Comparison of ENCODE assay signal across 18 cellular contexts in genomic region chr5:65892801-65893200, GRCh38. TPM values are rescaled to one million over a fixed set of nuclear protein-coding genes. Genes with fewer than 3 reads are reported as not detected.
DNase-seq lines count a peak whose midpoint lies in the region; ATAC-seq, FAIRE-seq and TF ChIP-seq lines count a peak whose summit lies in the region.
"Had no signal": no experiment of that assay in that cellular context is flagged by ENCODE, and none has a peak within 500 bp of the region (broad histone marks: within the 10 kb centered on the region; RNA-seq: fewer than 3 reads in every experiment).

No MANE protein-coding gene starts in this region.

- no peak overlapping the region for H2AFZ ChIP-seq in keratinocyte (ENCODE audit: control insufficient read depth, low read length)

- no peak overlapping the region for H3K4me2 ChIP-seq in keratinocyte (ENCODE audit: control insufficient read depth, extremely low read depth, insufficient read depth, low read depth, low read length)

- ATAC-seq in stimulated activated naive CD8-positive, alpha-beta T cell treated with anti-CD3 and anti-CD28 coated beads, Interleukin-15, Interleukin-2, amounts not matched to agents 100 U/mL and 50 U/mL, for 24 hours, result no peak

- H3K27me3 ChIP-seq in bronchial epithelial cell (ENCODE audit: control insufficient read depth, insufficient read depth, low read length), result no peaks in the 10 kb centered on the region
- H3K27me3 ChIP-seq in keratinocyte (ENCODE audit: control insufficient read depth, extremely low read depth, insufficient read depth, low read length), result no peaks in the 10 kb centered on the region

- DNase-seq in bronchial epithelial cell (ENCODE audit: low read depth) (peak; percentile 46), epithelial cell of esophagus (ENCODE audit: low read depth) (peak; percentile 51), keratinocyte (ENCODE audit: low read depth, low spot score) (no peak), DMS 273 (lab: John Stamatoyannopoulos, UW; ENCODE audit: unreplicated experiment) (no peak)
- no peak for DNase-seq in stimulated activated naive CD8-positive, alpha-beta T cell treated with anti-CD3 and anti-CD28 coated beads, Interleukin-15, Interleukin-2, amounts not matched to agents 100 U/mL and 50 U/mL, for 24 hours
- DNase-seq in activated T-helper 2 cell treated with anti-CD3 and anti-CD28 coated beads, Interferon-gamma antibody, Interleukin-2, Interleukin-4, amounts not matched to agents 10 μg/mL and 5 μg/mL and 100 μg/mL, durations not matched to agents 14 hours and 24 hours and 36 hours (ENCODE audit: low spot score), result no peak
- DNase-seq: C1 segment of cervical spinal cord; Calu3; CD4-positive, alpha-beta memory T cell; COR-L47; DMS153; DND-41; GOT3; HFFc6 had no signal

- no peak overlapping the region for H3K9ac ChIP-seq in keratinocyte (ENCODE audit: control insufficient read depth, extremely low read depth, insufficient read depth, low read length)

- H3K4me1 Mint-ChIP-seq in activated T-helper 2 cell treated with anti-CD3 and anti-CD28 coated beads, Interferon-gamma antibody, Interleukin-2, Interleukin-4, amounts not matched to agents 10 μg/mL and 5 μg/mL and 100 μg/mL, durations not matched to agents 14 hours and 24 hours and 36 hours (ENCODE audit: low read depth), result no peaks in the 10 kb centered on the region
- H3K4me1 Mint-ChIP-seq: CD4-positive, alpha-beta memory T cell had no signal

- H3K27me3 Mint-ChIP-seq in activated T-helper 2 cell treated with anti-CD3 and anti-CD28 coated beads, Interferon-gamma antibody, Interleukin-2, Interleukin-4, amounts not matched to agents 10 μg/mL and 5 μg/mL and 100 μg/mL, durations not matched to agents 14 hours and 24 hours and 36 hours (ENCODE audit: low read depth), result peaks cover 17% of the 10 kb centered on the region

- peaks cover 4% of the 10 kb centered on the region for H3K4me1 ChIP-seq in keratinocyte (ENCODE audit: control insufficient read depth, extremely low read depth, insufficient read depth, low read length)
- H3K4me1 ChIP-seq: HAP-1 had no signal

- no peaks in the 10 kb centered on the region for H3K9me3 ChIP-seq in keratinocyte (ENCODE audit: control insufficient read depth, low read depth, low read length)
- H3K9me3 ChIP-seq: HAP-1 had no signal

- no peaks in the 10 kb centered on the region for H3K36me3 Mint-ChIP-seq in activated T-helper 2 cell treated with anti-CD3 and anti-CD28 coated beads, Interferon-gamma antibody, Interleukin-2, Interleukin-4, amounts not matched to agents 10 μg/mL and 5 μg/mL and 100 μg/mL, durations not matched to agents 14 hours and 24 hours and 36 hours (ENCODE audit: low read depth)
- H3K36me3 Mint-ChIP-seq: CD4-positive, alpha-beta memory T cell had no signal

- H3K9me1 ChIP-seq in keratinocyte (ENCODE audit: control insufficient read depth, extremely low read depth, insufficient read depth, low read length), result no peaks in the 10 kb centered on the region

- no peak overlapping the region for H3K4me3 ChIP-seq in bronchial epithelial cell (ENCODE audit: low read depth, low read length)
- H3K4me3 ChIP-seq in epithelial cell of esophagus (ENCODE audit: low read length), result no peak overlapping the region
- no peak overlapping the region for H3K4me3 ChIP-seq in keratinocyte (ENCODE audit: control insufficient read depth in 2 of 3, extremely low read depth in 1 of 3, insufficient read depth in 2 of 3, low read depth in 1 of 3, low read length in 3 of 3)
- H3K4me3 ChIP-seq: HAP-1 had no signal

- no peaks in the 10 kb centered on the region for H4K20me1 ChIP-seq in keratinocyte (ENCODE audit: control insufficient read depth, extremely low read depth, insufficient read depth, low read length)

- H3K36me3 ChIP-seq in bronchial epithelial cell (ENCODE audit: control insufficient read depth, insufficient read depth, low read length) (no peaks in the 10 kb centered on the region), keratinocyte (ENCODE audit: control insufficient read depth in 2 of 2, extremely low read depth in 1 of 2, insufficient read depth in 2 of 2, low read length in 2 of 2) (no peaks in the 10 kb centered on the region)
- H3K36me3 ChIP-seq: HAP-1 had no signal

- dilution Hi-C loops in keratinocyte (cut with MboI; ENCODE audit: extremely low pct_ligation_motif_present, low sequenced_read_pairs), result no loop called here

- no peak overlapping the region for H3K27ac Mint-ChIP-seq in activated T-helper 2 cell treated with anti-CD3 and anti-CD28 coated beads, Interferon-gamma antibody, Interleukin-2, Interleukin-4, amounts not matched to agents 10 μg/mL and 5 μg/mL and 100 μg/mL, durations not matched to agents 14 hours and 24 hours and 36 hours
- H3K27ac Mint-ChIP-seq: CD4-positive, alpha-beta memory T cell; HFFc6 had no signal

- no peaks in the 10 kb centered on the region for H3K9me3 Mint-ChIP-seq in activated T-helper 2 cell treated with anti-CD3 and anti-CD28 coated beads, Interferon-gamma antibody, Interleukin-2, Interleukin-4, amounts not matched to agents 10 μg/mL and 5 μg/mL and 100 μg/mL, durations not matched to agents 14 hours and 24 hours and 36 hours
- H3K9me3 Mint-ChIP-seq: CD4-positive, alpha-beta memory T cell; HFFc6 had no signal

- H3K4me3 Mint-ChIP-seq in activated T-helper 2 cell treated with anti-CD3 and anti-CD28 coated beads, Interferon-gamma antibody, Interleukin-2, Interleukin-4, amounts not matched to agents 10 μg/mL and 5 μg/mL and 100 μg/mL, durations not matched to agents 14 hours and 24 hours and 36 hours (ENCODE audit: low read depth), result no peak overlapping the region
- H3K4me3 Mint-ChIP-seq: CD4-positive, alpha-beta memory T cell; HFFc6 had no signal

- TF ChIP-seq CTCF in bronchial epithelial cell (IDR thresholded peaks at IDR 0.05; ENCODE audit: insufficient read depth, low read length, severe bottlenecking), result no peak
- no peak for TF ChIP-seq CTCF in epithelial cell of esophagus (IDR thresholded peaks at IDR 0.05; ENCODE audit: insufficient read depth, low read depth, low read length, missing control alignments)
- no peak for TF ChIP-seq CTCF in keratinocyte (optimal IDR thresholded peaks at IDR 0.05 in 1 of 3, IDR thresholded peaks at IDR 0.05 in 1 of 3, conservative IDR thresholded peaks at IDR 0.05 in 1 of 3; ENCODE audit: extremely low read depth in 1 of 3, insufficient read depth in 2 of 3, low read length in 3 of 3)

- no peak for FAIRE-seq in bronchial epithelial cell (lab: Jason Lieb, UNC)
- FAIRE-seq in keratinocyte (lab: Jason Lieb, UNC), result peak; percentile 43
- FAIRE-seq: G401.6, GM12892, H54 had no signal

- H3K79me2 ChIP-seq in keratinocyte (ENCODE audit: control insufficient read depth, insufficient read depth, low read length), result no peaks in the 10 kb centered on the region

- H3K27ac ChIP-seq in keratinocyte (ENCODE audit: control insufficient read depth, insufficient read depth, low read length), result no peak overlapping the region

- intact Hi-C loops in activated T-helper 2 cell treated with anti-CD3 and anti-CD28 coated beads, Interferon-gamma antibody, Interleukin-2, Interleukin-4, amounts not matched to agents 10 μg/mL and 5 μg/mL and 100 μg/mL, durations not matched to agents 14 hours and 24 hours and 36 hours (cut with micrococcal nuclease), result no loop called here

RNA-seq across cellular contexts. Expression of gene ERBIN, which starts 33.6 kb away (rescaled TPM):
- 46.1 and 55.7 TPM in 2 replicates for total RNA-seq in bronchial epithelial cell
- 18.6 to 30.6 TPM (median 24.5 TPM) in 3 replicates for polyA plus RNA-seq in keratinocyte
- 158 TPM for polyA plus RNA-seq in keratinocyte (2011; ENCODE audit: low read depth)
- polyA plus RNA-seq in keratinocyte (2011; cell fraction: cytosol; rRNA removed), result 11.0 and 23.4 TPM in 2 replicates
- polyA plus RNA-seq in keratinocyte (2011; cell fraction: nucleus; rRNA removed), result 21.7 and 29.6 TPM in 2 replicates
- 23.8 and 36.9 TPM in 2 replicates for polyA plus RNA-seq in keratinocyte (2012; ENCODE audit: low replicate concordance)
- 14.6 to 72.4 TPM (median 34.0 TPM) in 3 replicates for polyA minus RNA-seq in keratinocyte
- polyA minus RNA-seq in keratinocyte (2011; cell fraction: cytosol; rRNA and poly(A)+ RNA removed), result 51.6 TPM
- polyA minus RNA-seq in keratinocyte (2011; cell fraction: nucleus; rRNA and poly(A)+ RNA removed), result 66.5 and 115 TPM in 2 replicates
- 38.8 and 39.3 TPM in 2 replicates for total RNA-seq in activated T-helper 2 cell treated with anti-CD3 and anti-CD28 coated beads, Interferon-gamma antibody, Interleukin-2, Interleukin-4, amounts not matched to agents 10 μg/mL and 5 μg/mL and 100 μg/mL, durations not matched to agents 14 hours and 24 hours and 36 hours

Comparison
In these comparisons a context has a peak if more than half of its experiments do, and no peak if none do; other contexts are left out.
1. DNase-seq: peak in bronchial epithelial cell (single experiment) and epithelial cell of esophagus (single experiment); none in keratinocyte (single experiment), stimulated activated naive CD8-positive, alpha-beta T cell treated with anti-CD3 and anti-CD28 coated beads, Interleukin-15, Interleukin-2, amounts not matched to agents 100 U/mL and 50 U/mL, for 24 hours (single experiment), activated T-helper 2 cell treated with anti-CD3 and anti-CD28 coated beads, Interferon-gamma antibody, Interleukin-2, Interleukin-4, amounts not matched to agents 10 μg/mL and 5 μg/mL and 100 μg/mL, durations not matched to agents 14 hours and 24 hours and 36 hours (single experiment) and DMS 273 (single experiment).